In genomic region chr5:138611295-138612220, GRCh38 we compare ENCODE assay signal across 8 cellular contexts. TPM values are rescaled to one million over a fixed set of nuclear protein-coding genes. Genes with fewer than 3 reads are reported as not detected.
DNase-seq lines count a peak whose midpoint lies in the region; ATAC-seq and TF ChIP-seq lines count a peak whose summit lies in the region.

No MANE protein-coding gene starts in this region.

- H3K9me3 Mint-ChIP-seq in Calu3 (ENCODE audit: low read depth, unreplicated experiment), result no peaks in the 10 kb centered on the region

- POLR2A ChIA-PET in A673 (lab: Charles Lee; ENCODE audit: low non-redundant PET), result interaction anchor here (0.5 to 0.6 kb wide), 2 partner anchors 151 to 754 kb away, joined by 3 to 4 read pairs; no protein-coding TSS in a partner anchor

- peaks cover 48% of the 10 kb centered on the region for H3K27me3 Mint-ChIP-seq in Calu3 (ENCODE audit: unreplicated experiment)

- no peak overlapping the region for H3K4me3 Mint-ChIP-seq in Calu3 (ENCODE audit: low read depth, unreplicated experiment)

- TF ChIP-seq CTCF in A673 (conservative IDR thresholded peaks at IDR 0.05; ENCODE audit: low read depth, low read length) (peak; percentile 43), Calu3 (IDR thresholded peaks at IDR 0.05; ENCODE audit: unreplicated experiment) (no peak)

- in situ Hi-C loops in KBM-7 (cut with MboI; ENCODE audit: low pct_unique_long_range_greater_than_20kb, low sequenced_read_pairs), result no loop called here

- H3K36me3 ChIP-seq in A673 (ENCODE audit: insufficient read depth, low read length, poor library complexity, severe bottlenecking) (no peaks in the 10 kb centered on the region), mesodermal cell (ENCODE audit: control insufficient read depth, insufficient read depth, low read length) (no peaks in the 10 kb centered on the region)

- H3K9me3 ChIP-seq in A673 (ENCODE audit: low read depth, low read length, poor library complexity, severe bottlenecking) (no peaks in the 10 kb centered on the region), mesodermal cell (ENCODE audit: control insufficient read depth, low read length) (no peaks in the 10 kb centered on the region)

- H3K27ac Mint-ChIP-seq in Calu3 (ENCODE audit: unreplicated experiment), result no peak overlapping the region

- peak; percentile 49 for DNase-seq in A673 (ENCODE audit: low spot score)
- peak; percentile 20 for DNase-seq in KBM-7
- peak; percentile 3 to 22 for DNase-seq in dermis microvascular lymphatic vessel endothelial cell (ENCODE audit: low read depth in 2 of 2)
- no peak for DNase-seq in Calu3
- no peak for DNase-seq in SKM-1 (lab: John Stamatoyannopoulos, UW; ENCODE audit: unreplicated experiment)

- BruUV-seq in A673 (replicated peaks; lab: Mats Ljungman, UMichigan), result no TSS peak
- no TSS peak for BruUV-seq in Calu3 (replicated peaks; lab: Mats Ljungman, UMichigan)

- peaks cover 15% of the 10 kb centered on the region for H3K4me1 Mint-ChIP-seq in Calu3 (ENCODE audit: low read depth, unreplicated experiment)

- H3K4me3 ChIP-seq in A673 (ENCODE audit: low read depth, low read length, poor library complexity, severe bottlenecking) (peak overlapping the region; percentile 51), mesodermal cell (ENCODE audit: extremely low read depth, insufficient read depth, low read length, poor library complexity, severe bottlenecking) (peak overlapping the region; percentile 29)

- peak overlapping the region; percentile 47 for H3K27ac ChIP-seq in A673 (ENCODE audit: low read depth, low read length, poor library complexity, severe bottlenecking)
- peak overlapping the region; percentile 82 for H3K27ac ChIP-seq in mesodermal cell (ENCODE audit: low read depth, low read length, severe bottlenecking)

- no peaks in the 10 kb centered on the region for H3K27me3 ChIP-seq in A673 (replicated peaks; ENCODE audit: insufficient read depth, low read depth, low read length, poor library complexity)

- 45 to 50% methylated on average over 2 to 4 of the region's 13 CpGs for WGBS in mesodermal cell (ENCODE audit: insufficient coverage in 2 of 2), 2 experiments

- intact Hi-C loops in A673 (cut with micrococcal nuclease; ENCODE audit: unreplicated experiment), result no loop called here
- intact Hi-C loops in Calu3 (cut with micrococcal nuclease; ENCODE audit: unreplicated experiment), result no loop called here

- CTCF ChIA-PET in A673 (lab: Charles Lee) (interaction anchor here (0.5 to 0.9 kb wide), 6 partner anchors 16 to 1958 kb away, joined by 3 to 5 read pairs (median 4); no protein-coding TSS in a partner anchor), Calu3 (lab: Charles Lee) (no interaction called here)

- no peak for ATAC-seq in HG02852 (IDR thresholded peaks at IDR 0.05; ENCODE audit: unreplicated experiment)
- no peak for ATAC-seq in HG03095 (IDR thresholded peaks at IDR 0.05; ENCODE audit: unreplicated experiment)

- H3K4me1 ChIP-seq in A673 (ENCODE audit: insufficient read depth, low read length, poor library complexity, severe bottlenecking) (peaks cover 14% of the 10 kb centered on the region), mesodermal cell (ENCODE audit: control insufficient read depth, insufficient read depth, low read length, poor library complexity, severe bottlenecking) (peaks cover 8% of the 10 kb centered on the region)

- peaks cover 5% of the 10 kb centered on the region for H3K36me3 Mint-ChIP-seq in Calu3 (ENCODE audit: insufficient read depth, unreplicated experiment)

RNA-seq across cellular contexts. Expression of gene HSPA9, which starts 36.4 kb away (rescaled TPM):
- 502 TPM in 2 replicates for total RNA-seq in A673 (2021)
- total RNA-seq in dermis microvascular lymphatic vessel endothelial cell, result 212 and 213 TPM in 2 replicates
- polyA plus RNA-seq in mesodermal cell (2013, experiment 1 of 2), result 146 TPM
- 148 TPM for polyA plus RNA-seq in mesodermal cell (2013, experiment 2 of 2)
- 455 and 460 TPM in 2 replicates for total RNA-seq in Calu3 (2022)

Comparison
In these comparisons a context has a peak if more than half of its experiments do, and no peak if none do; other contexts are left out.
1. DNase-seq: peak in A673 (single experiment), KBM-7 (single experiment) and dermis microvascular lymphatic vessel endothelial cell (2 of 2); none in Calu3 (single experiment) and SKM-1 (single experiment).